ENCODE assay signal across 2 cellular contexts in the genomic region with DNA sequence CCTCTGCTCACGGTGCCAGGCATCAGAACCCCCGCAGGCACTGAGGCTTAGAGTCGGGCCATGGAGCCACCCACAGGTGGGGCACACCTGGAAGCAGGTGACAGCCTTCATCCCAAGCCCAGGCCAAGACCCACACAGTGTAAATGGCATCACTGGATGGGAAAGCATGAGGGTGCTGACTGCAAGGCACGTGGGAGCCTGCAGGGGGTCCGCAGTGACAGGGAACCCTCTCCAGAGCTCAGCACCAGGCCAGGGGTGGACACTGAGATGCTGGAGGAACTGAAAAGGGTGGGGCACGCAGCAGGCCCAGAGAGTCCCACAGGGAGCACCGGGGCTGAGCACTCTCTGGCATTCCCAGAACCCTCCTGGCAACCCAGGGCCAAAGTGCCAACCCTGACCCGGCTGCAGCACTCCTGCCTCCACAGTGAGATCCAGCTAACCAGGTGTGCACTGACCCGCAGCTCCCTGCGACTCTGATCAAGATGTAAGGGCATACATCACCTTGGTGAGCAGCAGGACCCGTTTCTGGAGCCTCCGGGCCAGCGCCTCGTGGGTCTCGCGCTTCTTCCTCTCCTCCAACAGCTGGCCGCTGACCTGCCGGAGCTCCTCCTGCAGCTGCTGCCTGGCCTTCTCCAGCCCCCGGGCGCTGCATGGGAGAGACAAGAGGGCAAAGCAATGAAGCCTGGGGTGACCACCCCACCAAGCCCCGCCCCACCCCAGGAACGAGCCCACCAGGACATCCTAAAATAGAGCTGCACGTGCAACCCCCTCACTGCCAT.
TF ChIP-seq lines count a peak whose summit lies in the region.

No MANE protein-coding gene starts in this region.

TF ChIP-seq in HepG2, 621 proteins besides CTCF, POLR2A, EP300 and RAD21:
- no peak for TF ChIP-seq ARNTL (CRISPR knock-in tag; IDR thresholded peaks at IDR 0.05)
- no peak for TF ChIP-seq ZNF180 (CRISPR knock-in tag; IDR thresholded peaks at IDR 0.05; ENCODE audit: borderline replicate concordance, low read depth)
- TF ChIP-seq ATF5 (CRISPR knock-in tag; IDR thresholded peaks at IDR 0.05; ENCODE audit: low read depth): no peak
- no peak for TF ChIP-seq ZNF577 (CRISPR knock-in tag; IDR thresholded peaks at IDR 0.05; ENCODE audit: borderline replicate concordance, low read depth)
- no peak for TF ChIP-seq NFKB2 (CRISPR knock-in tag; IDR thresholded peaks at IDR 0.05; ENCODE audit: borderline replicate concordance)
- TF ChIP-seq STAG1 (CRISPR knock-in tag; IDR thresholded peaks at IDR 0.05): peak; percentile 5; the same call in 1 of the 2 replicates
- TF ChIP-seq ZNF780A (CRISPR knock-in tag; IDR thresholded peaks at IDR 0.05): no peak
- TF ChIP-seq HIVEP1 (CRISPR knock-in tag; IDR thresholded peaks at IDR 0.05): no peak
- no peak for TF ChIP-seq NFE2L1 (CRISPR knock-in tag; IDR thresholded peaks at IDR 0.05; ENCODE audit: borderline replicate concordance)

TF ChIP-seq in neural cell, 6 proteins besides CTCF, POLR2A, EP300 and RAD21:
- TF ChIP-seq REST (IDR thresholded peaks at IDR 0.05; ENCODE audit: borderline replicate concordance) (no peak), SMC3 (conservative IDR thresholded peaks at IDR 0.05; ENCODE audit: poor library complexity) (no peak), EZH2 (IDR thresholded peaks at IDR 0.05; ENCODE audit: borderline replicate concordance, insufficient read depth, low read length, poor library complexity, severe bottlenecking) (no peak), MXI1 (conservative IDR thresholded peaks at IDR 0.05; ENCODE audit: poor library complexity, severe bottlenecking) (no peak), TAF1 (IDR thresholded peaks at IDR 0.05; ENCODE audit: low read depth) (no peak), POLR2AphosphoS5 (IDR thresholded peaks at IDR 0.05) (no peak)
